In genomic region chr2:198321522-198322088, GRCh38 we compare ENCODE assay signal across 14 cellular contexts.
DNase-seq lines count a peak whose midpoint lies in the region; ATAC-seq and TF ChIP-seq lines count a peak whose summit lies in the region.
"Had no signal": no experiment of that assay in that cellular context is flagged by ENCODE, and none has a peak within 500 bp of the region (broad histone marks: within the 10 kb centered on the region; RNA-seq: fewer than 3 reads in every experiment).

No MANE protein-coding gene starts in this region.

- H4K20me1 ChIP-seq in OCI-LY7 (ENCODE audit: insufficient read depth, low read length) (no peaks in the 10 kb centered on the region), fibroblast of lung (ENCODE audit: control insufficient read depth, extremely low read depth, insufficient read depth, low read length) (no peaks in the 10 kb centered on the region)

- TF ChIP-seq CTCF in OCI-LY7 (conservative IDR thresholded peaks at IDR 0.05; ENCODE audit: low read length) (no peak), fibroblast of lung (conservative IDR thresholded peaks at IDR 0.05 in 1 of 2, IDR thresholded peaks at IDR 0.05 in 1 of 2; ENCODE audit: low read depth in 1 of 2, low read length in 2 of 2) (no peak), retinal pigment epithelial cell (conservative IDR thresholded peaks at IDR 0.05; ENCODE audit: low read depth, low read length) (no peak)

- H3K4me1 ChIP-seq in OCI-LY7 (ENCODE audit: insufficient read depth, low read length, poor library complexity, severe bottlenecking) (peaks cover 21% of the 10 kb centered on the region), fibroblast of lung (ENCODE audit: control insufficient read depth, extremely low read depth, insufficient read depth, low read length) (no peaks in the 10 kb centered on the region)

- intact Hi-C loops in OCI-LY7 (cut with micrococcal nuclease; ENCODE audit: unreplicated experiment), result no loop called here

- peak; percentile 19 for DNase-seq in COLO829 (ENCODE audit: low spot score)
- DNase-seq in OCI-LY7 (ENCODE audit: low spot score), result no peak
- peak; percentile 2 to 11 for DNase-seq in fibroblast of lung (ENCODE audit: low read depth in 2 of 2)
- DNase-seq in retinal pigment epithelial cell (ENCODE audit: low read depth), result peak; percentile 3
- no peak for DNase-seq in activated gamma-delta T cell treated with Interleukin-2 at 50 U/mL for 16 hours
- no peak for DNase-seq in NK-92 treated with Interleukin-12 subunit alpha and Interleukin-12 subunit beta, amount 100 ng/mL, for 24 hours (lab: John Stamatoyannopoulos, UW)
- DNase-seq: CD4-positive, alpha-beta memory T cell; DMS79 treated with DMSO at 0.1 percent for 48 hours; GOT3; NCI-H1105 treated with DMSO at 0.1 percent for 48 hours; NCI-H187; NCI-H446 had no signal

- H3K9me2 ChIP-seq in OCI-LY7 (ENCODE audit: insufficient read depth, low read length), result no peaks in the 10 kb centered on the region

- H3K4me3 ChIP-seq in OCI-LY7 (ENCODE audit: low read depth, low read length, poor library complexity, severe bottlenecking) (no peak overlapping the region), fibroblast of lung (replicated peaks in 1 of 4; ENCODE audit: control extremely low read depth in 1 of 4, insufficient read depth in 1 of 4, low read depth in 3 of 4, low read length in 4 of 4) (no peak overlapping the region), retinal pigment epithelial cell (ENCODE audit: low read length) (no peak overlapping the region)

- H3K4me2 ChIP-seq in OCI-LY7 (ENCODE audit: low read length), result no peak overlapping the region
- no peak overlapping the region for H3K4me2 ChIP-seq in fibroblast of lung (ENCODE audit: extremely low read depth, insufficient read depth, low read length)

- H3K27ac ChIP-seq in OCI-LY7 (ENCODE audit: low read depth, low read length, poor library complexity, severe bottlenecking), result no peak overlapping the region
- no peak overlapping the region for H3K27ac ChIP-seq in fibroblast of lung (ENCODE audit: insufficient read depth, low read length)
- H3K27ac ChIP-seq: HL-60 had no signal

- BruUV-seq in OCI-LY7 (replicated peaks; lab: Mats Ljungman, UMichigan), result no TSS peak

- H2AFZ ChIP-seq in OCI-LY7 (ENCODE audit: low read length), result peak overlapping the region; percentile 16; the same call in 1 of the 2 replicates
- no peak overlapping the region for H2AFZ ChIP-seq in fibroblast of lung (ENCODE audit: low read length)

- POLR2A ChIA-PET in OCI-LY7 (lab: Charles Lee), result interaction anchor here (0.6 to 1.0 kb wide), 2 partner anchors 12 to 527 kb away, joined by 3 read pairs; no protein-coding TSS in a partner anchor

- H3K9ac ChIP-seq in fibroblast of lung (ENCODE audit: insufficient read depth, low read length), result no peak overlapping the region

- CTCF ChIA-PET in OCI-LY7 (lab: Charles Lee; ENCODE audit: unreplicated experiment), result no interaction called here

- no peaks in the 10 kb centered on the region for H3K79me2 ChIP-seq in OCI-LY7 (ENCODE audit: insufficient read depth, low read depth, low read length)
- H3K79me2 ChIP-seq in fibroblast of lung (ENCODE audit: control insufficient read depth, insufficient read depth, low read length), result no peaks in the 10 kb centered on the region

- H3K27me3 ChIP-seq in fibroblast of lung (ENCODE audit: control insufficient read depth, insufficient read depth, low read length), result no peaks in the 10 kb centered on the region

- H3K36me3 ChIP-seq in OCI-LY7 (ENCODE audit: insufficient read depth, low read length) (no peaks in the 10 kb centered on the region), fibroblast of lung (ENCODE audit: control insufficient read depth, insufficient read depth, low read length) (no peaks in the 10 kb centered on the region)

- ATAC-seq in GM21723 (IDR thresholded peaks at IDR 0.05; ENCODE audit: unreplicated experiment), result no peak

- H3K9me3 ChIP-seq in OCI-LY7 (ENCODE audit: low read length) (no peaks in the 10 kb centered on the region), fibroblast of lung (ENCODE audit: control insufficient read depth, insufficient read depth, low read depth, low read length) (no peaks in the 10 kb centered on the region)

Comparison
In these comparisons a context has a peak if more than half of its experiments do, and no peak if none do; other contexts are left out.
1. DNase-seq: peak in COLO829 (single experiment), fibroblast of lung (2 of 2) and retinal pigment epithelial cell (single experiment); none in OCI-LY7 (single experiment), activated gamma-delta T cell treated with Interleukin-2 at 50 U/mL for 16 hours (single experiment) and NK-92 treated with Interleukin-12 subunit alpha and Interleukin-12 subunit beta, amount 100 ng/mL, for 24 hours (single experiment).